Comparison of ENCODE assay signal across 8 cellular contexts in the genomic region with DNA sequence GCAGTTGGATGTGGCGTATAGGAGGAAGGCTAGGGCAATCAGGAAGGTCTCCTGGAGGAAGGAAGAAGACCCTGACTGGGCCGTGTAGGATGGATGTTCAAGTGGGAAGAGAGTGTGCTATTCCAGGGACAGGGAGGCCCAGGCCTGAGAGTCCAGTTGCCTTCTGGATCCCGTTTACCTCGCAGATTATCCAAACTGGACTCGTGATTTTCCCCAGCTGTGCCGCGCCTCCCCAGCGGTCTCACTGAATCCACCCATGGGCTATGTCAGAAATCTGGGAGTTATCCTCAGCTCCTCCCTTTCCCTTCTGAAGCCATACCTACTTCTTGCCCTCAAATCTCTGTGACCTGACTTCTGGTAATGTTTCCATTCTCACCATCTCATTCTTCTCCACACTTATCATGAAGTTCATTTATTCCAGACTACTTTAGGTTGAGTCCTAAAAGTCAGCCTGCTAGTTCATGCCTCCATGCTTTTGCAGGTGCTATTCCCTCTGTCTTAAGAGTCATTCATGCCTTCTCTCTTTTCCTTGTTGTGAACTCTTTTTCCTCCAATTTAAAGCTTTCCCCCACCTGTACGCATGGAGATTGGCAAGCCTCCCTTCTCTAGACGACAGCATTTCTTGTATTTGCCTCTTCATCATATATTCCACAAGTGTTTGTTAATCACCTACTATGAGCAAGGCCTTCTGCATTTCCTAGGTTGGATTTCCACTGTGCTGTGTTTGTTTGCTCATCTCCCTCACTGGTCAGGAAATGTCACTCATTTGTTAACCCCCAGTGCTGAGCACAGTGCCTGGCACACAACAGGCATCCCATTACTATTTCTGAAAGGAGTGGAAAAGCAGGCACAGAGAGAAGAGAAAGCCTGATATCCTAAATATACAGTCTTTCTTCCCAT. TPM values are rescaled to one million over a fixed set of nuclear protein-coding genes. Genes with fewer than 3 reads are reported as not detected.
DNase-seq lines count a peak whose midpoint lies in the region; ATAC-seq and TF ChIP-seq lines count a peak whose summit lies in the region.

No MANE protein-coding gene starts in this region.

- intact Hi-C loops in CD4-positive, alpha-beta memory T cell (cut with micrococcal nuclease): no loop called here
- intact Hi-C loops in PC-3 (cut with micrococcal nuclease): loop anchor here (1.0 to 5.0 kb wide), 2 partner anchors 16 to 111 kb away; no protein-coding TSS in a partner anchor

- peak overlapping the region; percentile 58 to 85 for H3K4me3 ChIP-seq in CD4-positive, alpha-beta memory T cell (ENCODE audit: low read length in 2 of 2)
- H3K4me3 ChIP-seq in PC-3 (ENCODE audit: low read length) (peak overlapping the region; percentile 74), fibroblast of mammary gland (ENCODE audit: control insufficient read depth, low read depth, low read length) (peak overlapping the region; percentile 87)

- no peak overlapping the region for H3K27ac Mint-ChIP-seq in CD4-positive, alpha-beta memory T cell
- no peak overlapping the region for H3K27ac Mint-ChIP-seq in osteocyte (ENCODE audit: unreplicated experiment)

- no peaks in the 10 kb centered on the region for H3K27me3 Mint-ChIP-seq in CD4-positive, alpha-beta memory T cell
- H3K27me3 Mint-ChIP-seq in osteocyte (ENCODE audit: unreplicated experiment): no peaks in the 10 kb centered on the region

- peak overlapping the region; percentile 98 for H3K27ac ChIP-seq in CD4-positive, alpha-beta memory T cell (ENCODE audit: low read depth, low read length)
- peak overlapping the region; percentile 92 for H3K27ac ChIP-seq in PC-3 (ENCODE audit: low read length)

- no peaks in the 10 kb centered on the region for H3F3A ChIP-seq in PC-3 (ENCODE audit: low read length, unreplicated experiment)

- peaks cover 5 to 16% of the 10 kb centered on the region in 2 donors for H3K36me3 Mint-ChIP-seq in CD4-positive, alpha-beta memory T cell
- no peaks in the 10 kb centered on the region for H3K36me3 Mint-ChIP-seq in osteocyte (ENCODE audit: unreplicated experiment)

- H3K36me3 ChIP-seq in CD4-positive, alpha-beta memory T cell (ENCODE audit: insufficient read depth, low read length): no peaks in the 10 kb centered on the region
- H3K36me3 ChIP-seq in PC-3 (ENCODE audit: low read depth, low read length): no peaks in the 10 kb centered on the region; the same call in 1 of the 2 replicates

- H3K4me2 ChIP-seq in PC-3 (ENCODE audit: low read length): peak overlapping the region; percentile 91

- BruUV-seq in PC-3 (replicated peaks; lab: Mats Ljungman, UMichigan): no TSS peak

- no peaks in the 10 kb centered on the region for H3K9me3 ChIP-seq in CD4-positive, alpha-beta memory T cell (ENCODE audit: control insufficient read depth in 1 of 2, low read length in 2 of 2)
- no peaks in the 10 kb centered on the region for H3K9me3 ChIP-seq in PC-3 (ENCODE audit: low read length)

- no peaks in the 10 kb centered on the region for H4K20me1 ChIP-seq in PC-3 (ENCODE audit: low read length)

- peaks cover 59% of the 10 kb centered on the region for H3K79me2 ChIP-seq in PC-3 (ENCODE audit: low read length)

- CTCF ChIA-PET in CD4-positive, alpha-beta memory T cell (lab: Charles Lee; ENCODE audit: partially characterized antibody): interaction anchor here (1.0 to 3.1 kb wide), 5 partner anchors 11 to 140 kb away, joined by 3 to 12 read pairs (median 4); a partner anchor contains a TSS
- CTCF ChIA-PET in PC-3 (lab: Charles Lee): interaction anchor here (0.7 kb wide), 1 partner anchor 115 kb away, joined by 3 read pairs; no protein-coding TSS in a partner anchor

- peak overlapping the region; percentile 98 for H3K9ac ChIP-seq in PC-3 (ENCODE audit: low read length)

- no peak for DNase-seq in CD4-positive, alpha-beta memory T cell
- DNase-seq in PC-3: no peak
- peak; percentile 69 for DNase-seq in fibroblast of mammary gland (ENCODE audit: low read depth)
- peak; percentile 44 for DNase-seq in osteocyte (ENCODE audit: extremely low spot score, unreplicated experiment)
- no peak for DNase-seq in midbrain (lab: John Stamatoyannopoulos, UW)
- DNase-seq in SKM-1 (lab: John Stamatoyannopoulos, UW; ENCODE audit: unreplicated experiment): no peak
- no peak for DNase-seq in NCI-H2107 treated with DMSO at 0.1 percent for 48 hours (lab: John Stamatoyannopoulos, UW; ENCODE audit: unreplicated experiment)
- DNase-seq in epidermal melanocyte (ENCODE audit: insufficient read length, low spot score): no peak

- peaks cover 46% of the 10 kb centered on the region for H3K4me1 ChIP-seq in CD4-positive, alpha-beta memory T cell (ENCODE audit: insufficient read depth, low read length)
- peaks cover 75% of the 10 kb centered on the region for H3K4me1 ChIP-seq in PC-3 (ENCODE audit: insufficient read depth, low read length)

- POLR2A ChIA-PET in CD4-positive, alpha-beta memory T cell (lab: Charles Lee; ENCODE audit: partially characterized antibody): interaction anchor here (0.6 to 2.7 kb wide), 9 partner anchors 39 to 140 kb away, joined by 3 to 13 read pairs (median 5); a partner anchor contains a TSS
- POLR2A ChIA-PET in PC-3 (lab: Charles Lee; ENCODE audit: unreplicated experiment): interaction anchor here (0.7 to 1.1 kb wide), 3 partner anchors 10 to 81 kb away, joined by 3 to 5 read pairs (median 4); no protein-coding TSS in a partner anchor

- no peaks in the 10 kb centered on the region for H3K9me2 ChIP-seq in PC-3 (replicated peaks; ENCODE audit: low read length)

- H3K9me3 Mint-ChIP-seq in CD4-positive, alpha-beta memory T cell: no peaks in the 10 kb centered on the region
- no peaks in the 10 kb centered on the region for H3K9me3 Mint-ChIP-seq in osteocyte (ENCODE audit: unreplicated experiment)

- H2AFZ ChIP-seq in PC-3 (ENCODE audit: low read length): no peak overlapping the region

- H3K27me3 ChIP-seq in CD4-positive, alpha-beta memory T cell (ENCODE audit: insufficient read depth, low read length): no peaks in the 10 kb centered on the region
- H3K27me3 ChIP-seq in PC-3 (ENCODE audit: low read length): no peaks in the 10 kb centered on the region

- H3K4me1 Mint-ChIP-seq in CD4-positive, alpha-beta memory T cell: peaks cover 22 to 31% (median 26%) of the 10 kb centered on the region in 4 donors
- peaks cover 8% of the 10 kb centered on the region for H3K4me1 Mint-ChIP-seq in osteocyte (ENCODE audit: unreplicated experiment)

- no peak for ATAC-seq in PC-3

- no peak overlapping the region for H3K4me3 Mint-ChIP-seq in CD4-positive, alpha-beta memory T cell
- H3K4me3 Mint-ChIP-seq in osteocyte (ENCODE audit: unreplicated experiment): no peak overlapping the region

- TF ChIP-seq CTCF in PC-3 (conservative IDR thresholded peaks at IDR 0.05; ENCODE audit: low read depth, low read length) (no peak), fibroblast of mammary gland (conservative IDR thresholded peaks at IDR 0.05; ENCODE audit: control insufficient read depth, insufficient read depth, low read depth, low read length) (no peak), osteocyte (IDR thresholded peaks at IDR 0.05) (no peak)

RNA-seq across cellular contexts. Expression of a gene that starts 2.7 kb away (rescaled TPM):
- under 1 TPM; 0.61 to 0.94 TPM for total RNA-seq in CD4-positive, alpha-beta memory T cell
- polyA plus RNA-seq in CD4-positive, alpha-beta memory T cell: 1 to 10 TPM; 1.5 to 2.2 TPM
- total RNA-seq in PC-3 (2014; rRNA removed) (14.4 and 25.5 TPM in 2 replicates), osteocyte (0.97 and 1.6 TPM in 2 replicates)

Comparison
In these comparisons a context has a peak if more than half of its experiments do, and no peak if none do; other contexts are left out.
1. DNase-seq: peak in fibroblast of mammary gland (single experiment) and osteocyte (single experiment); none in CD4-positive, alpha-beta memory T cell (0 of 5), PC-3 (single experiment), midbrain (single experiment), SKM-1 (single experiment), NCI-H2107 treated with DMSO at 0.1 percent for 48 hours (single experiment) and epidermal melanocyte (single experiment).
2. Peak in every context shown above with its lines, with median percentiles within 50 percentile points of each other: H3K4me3 ChIP-seq.